In the genomic region with DNA sequence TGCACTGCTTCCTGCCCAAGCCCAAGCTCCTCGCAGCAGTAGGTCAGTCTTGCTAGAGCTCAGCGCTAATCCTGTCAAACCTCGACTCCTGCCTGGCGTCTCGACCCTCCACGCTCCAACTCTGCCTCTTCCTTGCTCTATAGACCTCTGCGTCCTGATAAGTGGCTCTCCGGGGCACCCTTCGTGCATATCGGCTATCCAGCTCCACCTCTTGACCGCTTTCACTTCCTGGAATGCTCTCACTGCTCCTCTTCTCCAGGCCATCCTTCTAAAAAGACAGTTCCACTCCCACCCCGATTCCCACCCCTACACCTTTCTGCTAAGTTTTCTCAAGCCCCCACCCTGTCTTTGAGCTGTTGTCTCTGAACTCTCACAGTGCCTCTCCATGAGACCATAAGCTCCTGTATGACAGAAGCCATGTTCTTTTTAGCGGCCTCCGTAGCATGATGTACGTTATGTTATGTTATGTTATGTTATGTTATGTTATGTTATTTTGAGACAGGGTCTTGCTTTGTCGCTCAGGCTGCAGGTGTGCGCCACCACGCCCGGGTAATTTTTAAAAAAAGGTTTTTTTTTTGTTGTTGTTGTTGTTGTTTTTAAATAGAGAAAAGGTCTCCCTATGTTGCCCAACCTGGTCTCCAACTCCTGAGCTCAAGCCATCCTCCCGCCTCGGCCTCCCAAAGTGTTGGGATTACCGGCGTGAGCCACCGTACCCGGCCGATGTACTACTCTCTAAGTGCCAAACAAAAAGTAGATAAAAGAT, we compare ENCODE assay signal across 8 cellular contexts. TPM values are rescaled to one million over a fixed set of nuclear protein-coding genes. Genes with fewer than 3 reads are reported as not detected.
DNase-seq lines count a peak whose midpoint lies in the region; ATAC-seq and TF ChIP-seq lines count a peak whose summit lies in the region.

No MANE protein-coding gene starts in this region.

- peak; percentile 3 for ATAC-seq in HG02852 (IDR thresholded peaks at IDR 0.05; ENCODE audit: unreplicated experiment)
- ATAC-seq in HG03439 (IDR thresholded peaks at IDR 0.05; ENCODE audit: unreplicated experiment): no peak
- no peak for ATAC-seq in GM21423 (IDR thresholded peaks at IDR 0.05; ENCODE audit: unreplicated experiment)

- H3K36me3 ChIP-seq in Caco-2 (ENCODE audit: control insufficient read depth, insufficient read depth, low read length): no peaks in the 10 kb centered on the region
- H3K36me3 ChIP-seq in muscle layer of duodenum (ENCODE audit: control insufficient read depth in 1 of 2, insufficient read depth in 2 of 2, low read length in 2 of 2): peaks cover 3 to 4% of the 10 kb centered on the region in 2 donors

- intact Hi-C loops in Caco-2 (cut with micrococcal nuclease; ENCODE audit: unreplicated experiment): loop anchor here (1.0 kb wide), 3 partner anchors 27 to 288 kb away; a partner anchor contains a TSS

- H3K27ac ChIP-seq in muscle layer of duodenum (ENCODE audit: low read length): peak overlapping the region; percentile 98

- peaks cover 40% of the 10 kb centered on the region for H3K36me3 Mint-ChIP-seq in Caco-2 (ENCODE audit: insufficient read depth, unreplicated experiment)
- H3K36me3 Mint-ChIP-seq in endothelial cell (ENCODE audit: low read depth, unreplicated experiment): peaks cover 7% of the 10 kb centered on the region

- no peaks in the 10 kb centered on the region for H3K27me3 ChIP-seq in Caco-2 (replicated peaks; ENCODE audit: control insufficient read depth, insufficient read depth, low read length)
- no peaks in the 10 kb centered on the region for H3K27me3 ChIP-seq in muscle layer of duodenum (ENCODE audit: low read depth, low read length)

- POLR2A ChIA-PET in Caco-2 (lab: Charles Lee): interaction anchor here (0.5 to 2.3 kb wide), 17 partner anchors 8 to 371 kb away, joined by 3 to 30 read pairs (median 4); a partner anchor contains a TSS

- BruUV-seq in Caco-2 (replicated peaks; lab: Mats Ljungman, UMichigan): TSS peak; percentile 24

- TF ChIP-seq CTCF in Caco-2 (IDR thresholded peaks at IDR 0.05; ENCODE audit: insufficient read depth in 1 of 2, low read depth in 1 of 2, low read length in 1 of 2, severe bottlenecking in 1 of 2, unreplicated experiment in 1 of 2): no peak
- TF ChIP-seq CTCF in endothelial cell (IDR thresholded peaks at IDR 0.05; ENCODE audit: unreplicated experiment): no peak

- H3K4me1 Mint-ChIP-seq in Caco-2 (ENCODE audit: low read depth, unreplicated experiment) (peaks cover 17% of the 10 kb centered on the region), endothelial cell (ENCODE audit: unreplicated experiment) (peaks cover 17% of the 10 kb centered on the region)

- H3K9me3 ChIP-seq in Caco-2 (no peaks in the 10 kb centered on the region), muscle layer of duodenum (ENCODE audit: control insufficient read depth in 1 of 2, low read length in 2 of 2) (no peaks in the 10 kb centered on the region)

- H3K4me1 ChIP-seq in Caco-2 (peaks cover 24% of the 10 kb centered on the region), muscle layer of duodenum (ENCODE audit: control insufficient read depth in 1 of 2, insufficient read depth in 2 of 2, low read length in 2 of 2) (peaks cover 18 to 33% of the 10 kb centered on the region in 2 donors)

- CTCF ChIA-PET in Caco-2 (lab: Charles Lee): interaction anchor here (0.6 to 4.4 kb wide), 34 partner anchors 9 to 202 kb away, joined by 3 to 105 read pairs (median 9); a partner anchor contains a TSS

- peak; percentile 68 to 70 for DNase-seq in Caco-2
- peak; percentile 34 for DNase-seq in SHP77 treated with DMSO at 0.1 percent for 48 hours (lab: John Stamatoyannopoulos, UW)
- no peak for DNase-seq in endothelial cell (ENCODE audit: low spot score)
- no peak for DNase-seq in NCI-H526 treated with DMSO at 0.1 percent for 48 hours (lab: John Stamatoyannopoulos, UW)

- H3K4me3 ChIP-seq in Caco-2 (ENCODE audit: low read depth, low read length) (peak overlapping the region; percentile 80), muscle layer of duodenum (ENCODE audit: low read depth in 1 of 2, low read length in 2 of 2) (peak overlapping the region; percentile 92 to 96)

- H3K4me3 Mint-ChIP-seq in Caco-2 (ENCODE audit: unreplicated experiment): peak overlapping the region; percentile 100
- H3K4me3 Mint-ChIP-seq in endothelial cell (ENCODE audit: unreplicated experiment): peak overlapping the region; percentile 98

- H3K9me3 Mint-ChIP-seq in Caco-2 (ENCODE audit: unreplicated experiment) (no peaks in the 10 kb centered on the region), endothelial cell (ENCODE audit: unreplicated experiment) (no peaks in the 10 kb centered on the region)

- H3K27ac Mint-ChIP-seq in Caco-2 (ENCODE audit: unreplicated experiment): peak overlapping the region; percentile 97
- peak overlapping the region; percentile 86 for H3K27ac Mint-ChIP-seq in endothelial cell (ENCODE audit: unreplicated experiment)

- H3K27me3 Mint-ChIP-seq in Caco-2 (ENCODE audit: insufficient read depth, unreplicated experiment): no peaks in the 10 kb centered on the region
- H3K27me3 Mint-ChIP-seq in endothelial cell (ENCODE audit: unreplicated experiment): peaks cover 12% of the 10 kb centered on the region

RNA-seq across cellular contexts. Expression of a gene that starts 0.6 kb away (rescaled TPM):
- 85.0 and 86.3 TPM in 2 replicates for total RNA-seq in Caco-2 (2022)
- 36.4 TPM for total RNA-seq in endothelial cell (ENCODE audit: unreplicated experiment)

RNA-seq across cellular contexts. Expression of a gene that starts 8.8 kb away (rescaled TPM):
- total RNA-seq in Caco-2 (2022): 1.5 and 1.9 TPM in 2 replicates
- not detected for total RNA-seq in endothelial cell (ENCODE audit: unreplicated experiment)

RNA-seq across cellular contexts. Expression of a gene that starts 27.5 kb away (rescaled TPM):
- total RNA-seq in Caco-2 (2022): 142 and 158 TPM in 2 replicates
- total RNA-seq in endothelial cell (ENCODE audit: unreplicated experiment): 101 TPM

RNA-seq across cellular contexts. Expression of a gene that starts 54.5 kb away (rescaled TPM):
- 61.6 and 62.6 TPM in 2 replicates for total RNA-seq in Caco-2 (2022)
- total RNA-seq in endothelial cell (ENCODE audit: unreplicated experiment): 61.7 TPM

RNA-seq across cellular contexts. Expression of a gene that starts 55.2 kb away (rescaled TPM):
- total RNA-seq in Caco-2 (2022) (15.6 and 17.8 TPM in 2 replicates), endothelial cell (ENCODE audit: unreplicated experiment) (1.9 TPM)

Comparison
In these comparisons a context has a peak if more than half of its experiments do, and no peak if none do; other contexts are left out.
1. DNase-seq: peak in Caco-2 (2 of 2) and SHP77 treated with DMSO at 0.1 percent for 48 hours (single experiment); none in endothelial cell (single experiment) and NCI-H526 treated with DMSO at 0.1 percent for 48 hours (single experiment).